In genomic region chr6:118080547-118080946, GRCh38 we compare ENCODE assay signal across 1 cellular context.
TF ChIP-seq lines count a peak whose summit lies in the region.

No MANE protein-coding gene starts in this region.

TF ChIP-seq in SK-N-SH, 30 proteins besides CTCF, POLR2A, EP300 and RAD21 (continued from another document):
- TF ChIP-seq RXRA (IDR thresholded peaks at IDR 0.05; ENCODE audit: borderline replicate concordance, low read depth) (no peak), ZBTB33 (IDR thresholded peaks at IDR 0.05; ENCODE audit: borderline replicate concordance, low read depth) (no peak), GABPA (IDR thresholded peaks at IDR 0.05; ENCODE audit: low read depth) (no peak), POLR2AphosphoS5 (IDR thresholded peaks at IDR 0.05; ENCODE audit: low read depth, low read length) (no peak), RCOR1 (IDR thresholded peaks at IDR 0.05; ENCODE audit: low read length) (no peak), GATA2 (CRISPR knock-in tag; IDR thresholded peaks at IDR 0.05) (no peak), MXI1 (IDR thresholded peaks at IDR 0.05; ENCODE audit: low read depth, low read length) (no peak)
